In the genomic region with DNA sequence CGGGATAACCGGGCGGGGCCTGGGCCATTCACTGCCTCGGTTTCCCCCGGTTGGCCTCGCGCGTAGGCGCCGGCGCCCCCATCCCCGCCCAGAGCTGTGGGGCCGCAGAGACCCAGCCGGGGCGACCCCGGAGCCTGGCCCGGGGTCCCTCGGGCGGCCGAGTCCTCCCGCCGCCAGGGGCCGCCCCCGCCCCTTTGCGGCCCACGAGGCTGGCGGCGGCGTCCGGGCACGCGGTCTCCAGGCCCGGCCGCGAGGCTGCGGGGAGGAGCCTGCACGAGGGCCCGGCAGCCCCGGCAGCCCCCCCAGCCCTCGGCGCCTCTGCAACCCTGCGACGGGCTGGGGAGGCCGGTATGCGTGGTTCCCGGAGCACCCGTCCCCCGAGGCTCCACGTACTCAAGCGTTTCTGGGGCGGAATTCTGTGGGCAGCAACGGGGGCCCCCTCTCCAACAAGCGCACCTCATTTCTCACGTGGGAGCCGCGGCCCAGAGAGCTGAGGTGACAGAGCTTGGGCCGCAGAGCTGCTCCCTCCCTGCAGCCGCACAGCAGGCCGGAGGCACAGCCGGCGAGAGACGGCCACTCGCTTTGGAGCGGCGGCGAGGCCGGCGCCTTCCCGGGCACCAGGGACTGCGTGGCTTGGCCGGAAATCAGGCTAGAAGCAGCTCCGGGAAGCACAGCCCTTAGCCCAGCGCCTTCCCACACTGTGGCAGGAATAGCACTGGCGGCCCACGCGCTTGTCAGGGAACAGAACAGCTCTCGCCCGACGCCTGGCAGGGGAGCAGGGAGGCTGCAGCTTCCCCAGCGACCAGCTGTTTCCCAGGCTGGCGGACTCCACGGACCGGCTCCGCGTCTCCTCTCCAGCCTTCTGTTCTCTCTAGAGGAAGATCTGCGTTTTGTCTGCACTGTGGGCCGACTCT, we compare ENCODE assay signal across 8 cellular contexts. TPM values are rescaled to one million over a fixed set of nuclear protein-coding genes. Genes with fewer than 3 reads are reported as not detected.
A peak's percentile ranks its signal among the peaks of the same experiment; 100 is the strongest.
DNase-seq lines count a peak whose midpoint lies in the region; TF ChIP-seq lines count a peak whose summit lies in the region.

No MANE protein-coding gene starts in this region.

- H3K9me3 Mint-ChIP-seq in nephron progenitor cell = no peaks in the 10 kb centered on the region

- DNase-seq in NCI-H2196 (lab: John Stamatoyannopoulos, UW; ENCODE audit: unreplicated experiment) (peak; percentile 21), NCI-H2196 treated with DMSO at 0.1 percent for 48 hours (lab: John Stamatoyannopoulos, UW; ENCODE audit: unreplicated experiment) (no peak), NCI-H446 (lab: John Stamatoyannopoulos, UW) (peak; percentile 14 to 27), activated T-helper 1 cell treated with Interleukin-2 at 50 U/mL for 16 hours (ENCODE audit: low read depth) (peak; percentile 48), fibroblast of pulmonary artery (ENCODE audit: low read depth) (peak; percentile 63), nephron progenitor cell (peak; percentile 52), tibial nerve (ENCODE audit: low spot score in 2 of 2) (no peak), COLO829 (ENCODE audit: low spot score) (no peak)

- H3K27ac ChIP-seq in tibial nerve = peak overlapping the region; percentile 54 to 97 (median 90)

- 10 to 12% methylated on average over 15 to 31 of the region's 87 CpGs for WGBS in tibial nerve, 2 donors

- peak overlapping the region; percentile 74 for H3K4me3 Mint-ChIP-seq in nephron progenitor cell

- peaks cover 55% of the 10 kb centered on the region for H3K4me1 Mint-ChIP-seq in nephron progenitor cell

- peaks cover 8% of the 10 kb centered on the region for H3K27me3 Mint-ChIP-seq in nephron progenitor cell (ENCODE audit: low read depth, poor library complexity)

- no peaks in the 10 kb centered on the region for H3K27me3 ChIP-seq in tibial nerve

- TF ChIP-seq EP300 in tibial nerve (IDR thresholded peaks at IDR 0.05) = peak in 1 of 2 donors; percentile 57

- TF ChIP-seq CTCF in fibroblast of pulmonary artery (IDR thresholded peaks at IDR 0.05; ENCODE audit: low read length, missing control alignments) (no peak), nephron progenitor cell (IDR thresholded peaks at IDR 0.05) (no peak), tibial nerve (IDR thresholded peaks at IDR 0.05) (no peak)

- H3K4me3 ChIP-seq in fibroblast of pulmonary artery (replicated peaks; ENCODE audit: low read depth, low read length) (peak overlapping the region; percentile 40), tibial nerve (peak overlapping the region; percentile 37 to 84 (median 54))

- peaks cover 0 to 57% (median 30%) of the 10 kb centered on the region in 4 donors for H3K4me1 ChIP-seq in tibial nerve

- no peak overlapping the region for H3K27ac Mint-ChIP-seq in nephron progenitor cell

- TF ChIP-seq POLR2A in tibial nerve (IDR thresholded peaks at IDR 0.05) = no peak

- no peaks in the 10 kb centered on the region for H3K9me3 ChIP-seq in tibial nerve

- peaks cover 0 to 32% (median 1%) of the 10 kb centered on the region in 3 donors for H3K36me3 ChIP-seq in tibial nerve

- peaks cover 18% of the 10 kb centered on the region for H3K36me3 Mint-ChIP-seq in nephron progenitor cell (ENCODE audit: low read depth)

RNA-seq across cellular contexts. Expression of gene LIMD2, which starts 0.9 kb away (rescaled TPM):
- total RNA-seq in tibial nerve = 10 to 100 TPM in 3 of 4 donors, 1 to 10 TPM in 1; 7.5 to 40.2 (median 25.2) TPM

RNA-seq across cellular contexts. Expression of gene STRADA, which starts 40.8 kb away (rescaled TPM):
- 10 to 100 TPM; 38.0 to 45.8 (median 43.2) TPM for total RNA-seq in tibial nerve

Comparison
In these comparisons a context has a peak if more than half of its experiments do, and no peak if none do; other contexts are left out.
1. DNase-seq: peak in NCI-H2196 (single experiment), NCI-H446 (2 of 2), activated T-helper 1 cell treated with Interleukin-2 at 50 U/mL for 16 hours (single experiment), fibroblast of pulmonary artery (single experiment) and nephron progenitor cell (single experiment); none in NCI-H2196 treated with DMSO at 0.1 percent for 48 hours (single experiment), tibial nerve (0 of 2) and COLO829 (single experiment).